ENCODE assay signal across 17 cellular contexts in genomic region chr20:48673485-48673884, GRCh38.
DNase-seq lines count a peak whose midpoint lies in the region; ATAC-seq and TF ChIP-seq lines count a peak whose summit lies in the region.
"Had no signal": no experiment of that assay in that cellular context is flagged by ENCODE, and none has a peak within 500 bp of the region (broad histone marks: within the 10 kb centered on the region; RNA-seq: fewer than 3 reads in every experiment).

No MANE protein-coding gene starts in this region.

- H3K27me3 Mint-ChIP-seq in CD4-positive, alpha-beta memory T cell = no peaks in the 10 kb centered on the region
- H3K27me3 Mint-ChIP-seq in naive thymus-derived CD8-positive, alpha-beta T cell = no peaks in the 10 kb centered on the region

- ATAC-seq in naive thymus-derived CD8-positive, alpha-beta T cell = no peak
- ATAC-seq in left colon (no peak), GM21423 (IDR thresholded peaks at IDR 0.05; ENCODE audit: unreplicated experiment) (no peak)
- ATAC-seq: lower lobe of right lung had no signal

- DNase-seq in CD4-positive, alpha-beta memory T cell = no peak
- peak; percentile 92 to 96 for DNase-seq in HL-60 (ENCODE audit: low read depth in 1 of 2, low spot score in 1 of 2)
- DNase-seq in SKM-1 treated with dmso at 0.1 percent for 144 hours (lab: John Stamatoyannopoulos, UW; ENCODE audit: unreplicated experiment) = peak; percentile 70
- DNase-seq in naive thymus-derived CD8-positive, alpha-beta T cell = no peak
- no peak for DNase-seq in left colon
- DNase-seq in iPS-NIHi11 (ENCODE audit: low spot score) = no peak
- DNase-seq: cerebellar nuclear complex; effector CD8-positive, alpha-beta T cell; head of caudate nucleus; Karpas-422; lower lobe of right lung; NCI-H1436; NCI-H2171 treated with DMSO at 0.1 percent for 48 hours; sigmoid colon had no signal

- H3K27ac Mint-ChIP-seq in CD4-positive, alpha-beta memory T cell = peak overlapping the region; percentile 11 to 93 (median 73)
- H3K27ac Mint-ChIP-seq in naive thymus-derived CD8-positive, alpha-beta T cell = peak overlapping the region in 6 of 10 donors; percentile 5 to 87 (median 28)

- no peaks in the 10 kb centered on the region for H3K9me3 ChIP-seq in CD4-positive, alpha-beta memory T cell (ENCODE audit: control insufficient read depth in 1 of 2, low read length in 2 of 2)
- H3K9me3 ChIP-seq: ascending aorta, lower lobe of right lung had no signal

- H3K27me3 ChIP-seq in CD4-positive, alpha-beta memory T cell (ENCODE audit: insufficient read depth, low read length) = no peaks in the 10 kb centered on the region
- no peaks in the 10 kb centered on the region for H3K27me3 ChIP-seq in HL-60 (ENCODE audit: insufficient read depth, poor library complexity, severe bottlenecking)
- H3K27me3 ChIP-seq: ascending aorta, sigmoid colon had no signal

- no peaks in the 10 kb centered on the region for H3K4me1 ChIP-seq in CD4-positive, alpha-beta memory T cell (ENCODE audit: insufficient read depth, low read length)
- H3K4me1 ChIP-seq: lower lobe of right lung, parathyroid adenoma, sigmoid colon had no signal

- peaks cover 55 to 80% of the 10 kb centered on the region in 2 donors for H3K36me3 Mint-ChIP-seq in CD4-positive, alpha-beta memory T cell
- H3K36me3 Mint-ChIP-seq in naive thymus-derived CD8-positive, alpha-beta T cell = peaks cover 14 to 61% (median 52%) of the 10 kb centered on the region in 3 donors

- H3K4me3 Mint-ChIP-seq in CD4-positive, alpha-beta memory T cell = no peak overlapping the region
- H3K4me3 Mint-ChIP-seq in naive thymus-derived CD8-positive, alpha-beta T cell = no peak overlapping the region

- no peak for TF ChIP-seq CTCF in HL-60 (IDR thresholded peaks at IDR 0.05; ENCODE audit: insufficient read depth, low read length)

- POLR2A ChIA-PET in CD4-positive, alpha-beta memory T cell (lab: Charles Lee; ENCODE audit: partially characterized antibody) = no interaction called here
- POLR2A ChIA-PET in naive thymus-derived CD8-positive, alpha-beta T cell (lab: Charles Lee) = no interaction called here

- no peak overlapping the region for H3K4me3 ChIP-seq in CD4-positive, alpha-beta memory T cell (ENCODE audit: low read length in 2 of 2)
- no peak overlapping the region for H3K4me3 ChIP-seq in HL-60 (replicated peaks; ENCODE audit: insufficient read depth, low read length)
- H3K4me3 ChIP-seq: ascending aorta, lower lobe of right lung, sigmoid colon had no signal

- CTCF ChIA-PET in CD4-positive, alpha-beta memory T cell (lab: Charles Lee; ENCODE audit: partially characterized antibody) = interaction anchor here (1.0 to 1.5 kb wide), 3 partner anchors 14 to 53 kb away, joined by 3 to 5 read pairs (median 3); no protein-coding TSS in a partner anchor

- H3K9me3 Mint-ChIP-seq in CD4-positive, alpha-beta memory T cell = peaks cover 0 to 14% (median 0%) of the 10 kb centered on the region in 8 donors
- H3K9me3 Mint-ChIP-seq in naive thymus-derived CD8-positive, alpha-beta T cell = no peaks in the 10 kb centered on the region

- peaks cover 79% of the 10 kb centered on the region for H3K36me3 ChIP-seq in CD4-positive, alpha-beta memory T cell (ENCODE audit: insufficient read depth, low read length)
- H3K36me3 ChIP-seq: sigmoid colon had no signal

- no peak overlapping the region for H3K27ac ChIP-seq in CD4-positive, alpha-beta memory T cell (ENCODE audit: low read depth, low read length)
- H3K27ac ChIP-seq in HL-60 (replicated peaks) = peak overlapping the region; percentile 79
- H3K27ac ChIP-seq: ascending aorta, lower lobe of right lung, parathyroid adenoma, sigmoid colon had no signal

- peaks cover 6 to 10% (median 7%) of the 10 kb centered on the region in 4 donors for H3K4me1 Mint-ChIP-seq in CD4-positive, alpha-beta memory T cell
- H3K4me1 Mint-ChIP-seq in naive thymus-derived CD8-positive, alpha-beta T cell = peaks cover 0 to 13% (median 8%) of the 10 kb centered on the region in 4 donors

- intact Hi-C loops in CD4-positive, alpha-beta memory T cell (cut with micrococcal nuclease) = no loop called here
- intact Hi-C loops in left colon (cut with DNase I, micrococcal nuclease) = no loop called here

Comparison
In these comparisons a context has a peak if more than half of its experiments do, and no peak if none do; other contexts are left out.
1. DNase-seq: peak in HL-60 (2 of 2) and SKM-1 treated with dmso at 0.1 percent for 144 hours (single experiment); none in CD4-positive, alpha-beta memory T cell (0 of 5), naive thymus-derived CD8-positive, alpha-beta T cell (0 of 10), left colon (0 of 2) and iPS-NIHi11 (single experiment).